In genomic region chr12:26125451-26126339, GRCh38 we compare ENCODE assay signal across 8 cellular contexts. TPM values are rescaled to one million over a fixed set of nuclear protein-coding genes. Genes with fewer than 3 reads are reported as not detected.
DNase-seq lines count a peak whose midpoint lies in the region; ATAC-seq, FAIRE-seq and TF ChIP-seq lines count a peak whose summit lies in the region.

No MANE protein-coding gene starts in this region.

- H3K9me3 ChIP-seq in HEK293 (ENCODE audit: control insufficient read depth, insufficient read depth, low read depth, low read length) (no peaks in the 10 kb centered on the region), endothelial cell of umbilical vein (replicated peaks; ENCODE audit: control insufficient read depth, insufficient read depth, low read length) (no peaks in the 10 kb centered on the region)

- H4K20me1 ChIP-seq in endothelial cell of umbilical vein (replicated peaks; ENCODE audit: control insufficient read depth, extremely low read depth, insufficient read depth, low read length), result no peaks in the 10 kb centered on the region

- peak; percentile 53 for FAIRE-seq in endothelial cell of umbilical vein (lab: Jason Lieb, UNC)

- peaks cover 85% of the 10 kb centered on the region for H3K27me3 Mint-ChIP-seq in activated CD4-positive, alpha-beta T cell treated with anti-CD3 and anti-CD28 coated beads, Interleukin-2, amount 10 ng/mL, durations not matched to agents 7 days and 5 days
- H3K27me3 Mint-ChIP-seq in memory B cell, result no peaks in the 10 kb centered on the region

- DNase-seq in NCI-H1417 (lab: John Stamatoyannopoulos, UW) (peak; percentile 61 to 89 (median 86)), endothelial cell of umbilical vein (ENCODE audit: low read depth, low spot score) (peak; percentile 53), memory B cell (ENCODE audit: low spot score in 2 of 2) (peak; percentile 58 to 63), NCI-H2107 (lab: John Stamatoyannopoulos, UW) (no peak)
- DNase-seq in activated CD4-positive, alpha-beta T cell treated with anti-CD3 and anti-CD28 coated beads, Interleukin-2, amount 10 ng/mL, durations not matched to agents 7 days and 5 days, result no peak
- DNase-seq in stimulated activated naive CD8-positive, alpha-beta T cell treated with anti-CD3 and anti-CD28 coated beads, Interleukin-15, Interleukin-2, amounts not matched to agents 100 U/mL and 50 U/mL, for 24 hours, result peak; percentile 61

- no peaks in the 10 kb centered on the region for H3K79me2 ChIP-seq in endothelial cell of umbilical vein (ENCODE audit: control insufficient read depth, insufficient read depth, low read length)

- H3K9me3 Mint-ChIP-seq in activated CD4-positive, alpha-beta T cell treated with anti-CD3 and anti-CD28 coated beads, Interleukin-2, amount 10 ng/mL, durations not matched to agents 7 days and 5 days, result no peaks in the 10 kb centered on the region
- no peaks in the 10 kb centered on the region for H3K9me3 Mint-ChIP-seq in memory B cell

- H2AFZ ChIP-seq in endothelial cell of umbilical vein (ENCODE audit: low read depth, low read length), result peak overlapping the region; percentile 60

- CTCF ChIA-PET in HEK293 (lab: Yijun Ruan, JAX), result interaction anchor here (0.7 to 1.2 kb wide), 2 partner anchors 96 to 314 kb away, joined by 3 read pairs; no protein-coding TSS in a partner anchor
- CTCF ChIA-PET in activated CD4-positive, alpha-beta T cell treated with anti-CD3 and anti-CD28 coated beads, Interleukin-2, amount 10 ng/mL, durations not matched to agents 7 days and 5 days (lab: Charles Lee), result no interaction called here
- CTCF ChIA-PET in endothelial cell of umbilical vein (lab: Charles Lee), result interaction anchor here (1.1 to 3.8 kb wide), 3 partner anchors 25 to 504 kb away, joined by 3 to 19 read pairs (median 4); no protein-coding TSS in a partner anchor

- dilution Hi-C loops in endothelial cell of umbilical vein (cut with MboI; ENCODE audit: extremely low pct_ligation_motif_present, low sequenced_read_pairs), result no loop called here

- H3K4me1 Mint-ChIP-seq in activated CD4-positive, alpha-beta T cell treated with anti-CD3 and anti-CD28 coated beads, Interleukin-2, amount 10 ng/mL, durations not matched to agents 7 days and 5 days, result peaks cover 43% of the 10 kb centered on the region
- H3K4me1 Mint-ChIP-seq in memory B cell, result peaks cover 37% of the 10 kb centered on the region

- no peaks in the 10 kb centered on the region for H3K36me3 ChIP-seq in HEK293 (ENCODE audit: control insufficient read depth in 2 of 2, insufficient read depth in 1 of 2, low read length in 2 of 2)
- H3K36me3 ChIP-seq in endothelial cell of umbilical vein (ENCODE audit: control insufficient read depth in 2 of 2, extremely low read depth in 1 of 2, insufficient read depth in 2 of 2, low read length in 2 of 2), result no peaks in the 10 kb centered on the region

- peak overlapping the region; percentile 21 for H3K9ac ChIP-seq in endothelial cell of umbilical vein (replicated peaks; ENCODE audit: extremely low read depth, insufficient read depth, low read length)

- peak overlapping the region; percentile 95 for H3K4me2 ChIP-seq in endothelial cell of umbilical vein (ENCODE audit: insufficient read depth, low read length)

- H3K9me1 ChIP-seq in endothelial cell of umbilical vein (replicated peaks; ENCODE audit: control insufficient read depth, extremely low read depth, insufficient read depth, low read length), result no peaks in the 10 kb centered on the region

- BruUV-seq in endothelial cell of umbilical vein (replicated peaks; lab: Mats Ljungman, UMichigan), result no TSS peak

- ATAC-seq in memory B cell (ENCODE audit: low read depth), result peak; percentile 40
- peak; percentile 59 for ATAC-seq in stimulated activated naive CD8-positive, alpha-beta T cell treated with anti-CD3 and anti-CD28 coated beads, Interleukin-15, Interleukin-2, amounts not matched to agents 100 U/mL and 50 U/mL, for 24 hours

- no peak overlapping the region for H3K27ac Mint-ChIP-seq in activated CD4-positive, alpha-beta T cell treated with anti-CD3 and anti-CD28 coated beads, Interleukin-2, amount 10 ng/mL, durations not matched to agents 7 days and 5 days
- peak overlapping the region; percentile 99 for H3K27ac Mint-ChIP-seq in memory B cell

- peaks cover 32 to 53% of the 10 kb centered on the region in 2 experiments for H3K27me3 ChIP-seq in endothelial cell of umbilical vein (ENCODE audit: control insufficient read depth in 2 of 2, insufficient read depth in 2 of 2, low read length in 2 of 2)

- TF ChIP-seq CTCF in HEK293 (tag by site-specific recombination; IDR thresholded peaks at IDR 0.05), result no peak
- no peak for TF ChIP-seq CTCF in endothelial cell of umbilical vein (IDR thresholded peaks at IDR 0.05; ENCODE audit: extremely low read depth in 1 of 2, insufficient read depth in 1 of 2, low read depth in 1 of 2, low read length in 2 of 2)

- H3K4me1 ChIP-seq in HEK293 (ENCODE audit: control insufficient read depth, insufficient read depth, low read length) (peaks cover 9% of the 10 kb centered on the region), endothelial cell of umbilical vein (ENCODE audit: control insufficient read depth, extremely low read depth, insufficient read depth, low read length) (peaks cover 23% of the 10 kb centered on the region)

- intact Hi-C loops in endothelial cell of umbilical vein (cut with micrococcal nuclease), result loop anchor here (1.0 to 10.0 kb wide), 2 partner anchors 28 to 399 kb away; no protein-coding TSS in a partner anchor

- peak overlapping the region; percentile 71 for H3K4me3 Mint-ChIP-seq in activated CD4-positive, alpha-beta T cell treated with anti-CD3 and anti-CD28 coated beads, Interleukin-2, amount 10 ng/mL, durations not matched to agents 7 days and 5 days
- H3K4me3 Mint-ChIP-seq in memory B cell, result peak overlapping the region; percentile 99

- POLR2A ChIA-PET in HEK293 (lab: Yijun Ruan, JAX), result interaction anchor here (0.6 to 1.7 kb wide), 3 partner anchors 11 to 1247 kb away, joined by 3 to 6 read pairs (median 4); no protein-coding TSS in a partner anchor
- POLR2A ChIA-PET in activated CD4-positive, alpha-beta T cell treated with anti-CD3 and anti-CD28 coated beads, Interleukin-2, amount 10 ng/mL, durations not matched to agents 7 days and 5 days (lab: Charles Lee), result no interaction called here
- POLR2A ChIA-PET in endothelial cell of umbilical vein (lab: Charles Lee), result no interaction called here

- H3K27ac ChIP-seq in HEK293 (ENCODE audit: extremely low read depth, low read depth, low read length), result peak overlapping the region; percentile 93
- no peak overlapping the region for H3K27ac ChIP-seq in endothelial cell of umbilical vein (ENCODE audit: insufficient read depth, low read depth, low read length)

- TF ChIP-seq POLR2A in GM10847 (IDR thresholded peaks at IDR 0.05; ENCODE audit: extremely low read depth, insufficient read length) (peak; percentile 20), endothelial cell of umbilical vein (IDR thresholded peaks at IDR 0.05; ENCODE audit: low read depth, low read length) (no peak)

- H3K4me3 ChIP-seq in HEK293 (ENCODE audit: low read depth, low read length) (peak overlapping the region; percentile 43), endothelial cell of umbilical vein (replicated peaks in 1 of 3; ENCODE audit: insufficient read depth in 1 of 3, low read depth in 1 of 3, low read length in 3 of 3) (peak overlapping the region; percentile 39 to 64 (median 49))

- peaks cover 2% of the 10 kb centered on the region for H3K36me3 Mint-ChIP-seq in activated CD4-positive, alpha-beta T cell treated with anti-CD3 and anti-CD28 coated beads, Interleukin-2, amount 10 ng/mL, durations not matched to agents 7 days and 5 days (ENCODE audit: low read depth)
- H3K36me3 Mint-ChIP-seq in memory B cell, result peaks cover 4% of the 10 kb centered on the region

TF ChIP-seq in HEK293, 187 proteins besides CTCF, POLR2A, EP300 and RAD21 (continues in another document):
- no peak for TF ChIP-seq ZNF664 (tag by site-specific recombination; IDR thresholded peaks at IDR 0.05)
- TF ChIP-seq ZNF24 (tag by site-specific recombination; IDR thresholded peaks at IDR 0.05), result peak; percentile 58
- no peak for TF ChIP-seq MEIS1 (CRISPR knock-in tag; IDR thresholded peaks at IDR 0.05; ENCODE audit: borderline replicate concordance)
- no peak for TF ChIP-seq SETDB1 (IDR thresholded peaks at IDR 0.05; ENCODE audit: insufficient read length, low read length)
- TF ChIP-seq GLI2 (tag by site-specific recombination; IDR thresholded peaks at IDR 0.05; ENCODE audit: borderline replicate concordance, low read depth), result no peak
- TF ChIP-seq OSR2 (tag by site-specific recombination; IDR thresholded peaks at IDR 0.05), result peak; percentile 74
- TF ChIP-seq ZIC2 (tag by site-specific recombination; IDR thresholded peaks at IDR 0.05), result 0 out of 2 replicates have a peak, but pooled peaks have one; percentile 48
- TF ChIP-seq MZF1 (tag by site-specific recombination; IDR thresholded peaks at IDR 0.05; ENCODE audit: borderline replicate concordance), result no peak; the same call in 1 of the 2 replicates

TF ChIP-seq in endothelial cell of umbilical vein, 7 proteins besides CTCF, POLR2A, EP300 and RAD21:
- TF ChIP-seq MAX (IDR thresholded peaks at IDR 0.05; ENCODE audit: insufficient read depth, insufficient read length) (no peak), FOS (IDR thresholded peaks at IDR 0.05; ENCODE audit: borderline replicate concordance, insufficient read depth, low read length) (peak; percentile 56)
TF ChIP-seq in endothelial cell of umbilical vein: peak in this region for 1.

RNA-seq across cellular contexts. Expression of gene BHLHE41, which starts 0.9 kb away (rescaled TPM):
- not detected for total RNA-seq in activated CD4-positive, alpha-beta T cell treated with anti-CD3 and anti-CD28 coated beads, Interleukin-2, amount 10 ng/mL, durations not matched to agents 7 days and 5 days
- 0.07 and 0.24 TPM in 2 replicates for total RNA-seq in endothelial cell of umbilical vein
- polyA plus RNA-seq in endothelial cell of umbilical vein, result 0.03 and 0.12 TPM in 2 replicates
- 0.04 and 0.06 TPM in 2 replicates for polyA plus RNA-seq in endothelial cell of umbilical vein (2011; cell fraction: cytosol; rRNA removed)
- polyA plus RNA-seq in endothelial cell of umbilical vein (2011; cell fraction: nucleus; rRNA removed), result 0.04 TPM in 1 of 2 replicates, not detected in the other
- polyA plus RNA-seq in endothelial cell of umbilical vein (2012), result 0.59 and 0.85 TPM in 2 replicates
- polyA minus RNA-seq in endothelial cell of umbilical vein, result not detected in 2 replicates
- not detected for polyA minus RNA-seq in endothelial cell of umbilical vein (2011; cell fraction: cytosol; rRNA and poly(A)+ RNA removed)
- polyA minus RNA-seq in endothelial cell of umbilical vein (2011; cell fraction: nucleus; rRNA and poly(A)+ RNA removed), result not detected in 2 replicates

Comparison
In these comparisons a context has a peak if more than half of its experiments do, and no peak if none do; other contexts are left out.
1. DNase-seq: peak in NCI-H1417 (3 of 3), endothelial cell of umbilical vein (single experiment), memory B cell (2 of 2) and stimulated activated naive CD8-positive, alpha-beta T cell treated with anti-CD3 and anti-CD28 coated beads, Interleukin-15, Interleukin-2, amounts not matched to agents 100 U/mL and 50 U/mL, for 24 hours (single experiment); none in activated CD4-positive, alpha-beta T cell treated with anti-CD3 and anti-CD28 coated beads, Interleukin-2, amount 10 ng/mL, durations not matched to agents 7 days and 5 days (single experiment) and NCI-H2107 (single experiment).